ENCODE assay signal across 19 cellular contexts in genomic region chr2:109188924-109189323, GRCh38. TPM values are rescaled to one million over a fixed set of nuclear protein-coding genes. Genes with fewer than 3 reads are reported as not detected.
DNase-seq lines count a peak whose midpoint lies in the region; ATAC-seq, FAIRE-seq and TF ChIP-seq lines count a peak whose summit lies in the region.
"Had no signal": no experiment of that assay in that cellular context is flagged by ENCODE, and none has a peak within 500 bp of the region (broad histone marks: within the 10 kb centered on the region; RNA-seq: fewer than 3 reads in every experiment).

No MANE protein-coding gene starts in this region.

- H3K9ac ChIP-seq in H9 (ENCODE audit: extremely low read depth, insufficient read length, low read length) (no peak overlapping the region), kidney (ENCODE audit: low read length in 2 of 2) (no peak overlapping the region)
- H3K9ac ChIP-seq: GM23248 had no signal

- no peaks in the 10 kb centered on the region for H3K79me2 ChIP-seq in H9 (ENCODE audit: insufficient read depth, low read length)

- FAIRE-seq in kidney (lab: Jason Lieb, UNC), result no peak
- FAIRE-seq: GM12878, GM18507, HepG2 had no signal

- no peak overlapping the region for H2BK15ac ChIP-seq in H9 (ENCODE audit: low read depth, low read length)

- no peaks in the 10 kb centered on the region for H3K36me3 Mint-ChIP-seq in H9 (ENCODE audit: insufficient read depth in 1 of 3, low read depth in 3 of 3)
- no peaks in the 10 kb centered on the region for H3K36me3 Mint-ChIP-seq in brain

- no CpG with 5 or more reads among the region's 4 CpGs for WGBS in H9 (ENCODE audit: extremely low coverage, insufficient read length, low lambda C conversion rate)
- WGBS in sigmoid colon, 2 donors, result 90 to 96% methylated on average over 4 of the region's 4 CpGs

- POLR2A ChIA-PET in A673 (lab: Charles Lee; ENCODE audit: low non-redundant PET), result no interaction called here

- H3K4me3 Mint-ChIP-seq in H9, result no peak overlapping the region
- H3K4me3 Mint-ChIP-seq in brain, result no peak overlapping the region
- H3K4me3 Mint-ChIP-seq: B cell; CD4-positive, alpha-beta T cell had no signal

- TF ChIP-seq CTCF in H9 (conservative IDR thresholded peaks at IDR 0.05) (no peak), brain (conservative IDR thresholded peaks at IDR 0.05) (no peak), kidney (IDR thresholded peaks at IDR 0.05; ENCODE audit: borderline replicate concordance, extremely low read depth, insufficient read depth) (no peak), sigmoid colon (IDR thresholded peaks at IDR 0.05) (no peak), left lung (IDR thresholded peaks at IDR 0.05) (no peak), A673 (conservative IDR thresholded peaks at IDR 0.05; ENCODE audit: low read depth, low read length) (no peak)

- intact Hi-C loops in kidney (cut with DNase I), result no loop called here
- intact Hi-C loops in sigmoid colon (cut with DNase I), result no loop called here
- intact Hi-C loops in left lung (cut with DNase I), result no loop called here
- intact Hi-C loops in A673 (cut with micrococcal nuclease; ENCODE audit: unreplicated experiment), result no loop called here

- no peak for TF ChIP-seq POLR2A in sigmoid colon (IDR thresholded peaks at IDR 0.05)

- no peak overlapping the region for H3K23ac ChIP-seq in H9 (ENCODE audit: insufficient read length, low read depth, low read length)

- H3K27ac ChIP-seq in H9 (ENCODE audit: insufficient read length, low read depth, low read length) (no peak overlapping the region), kidney (ENCODE audit: low read depth in 2 of 2, low read length in 2 of 2) (no peak overlapping the region), sigmoid colon (peak overlapping the region in 2 of 4 donors; percentile 87), left lung (no peak overlapping the region), A673 (ENCODE audit: low read depth, low read length, poor library complexity, severe bottlenecking) (no peak overlapping the region)
- H3K27ac ChIP-seq: GM23248 had no signal

- H4K20me1 ChIP-seq in H9 (ENCODE audit: control insufficient read depth, insufficient read depth, insufficient read length), result peaks cover 3% of the 10 kb centered on the region

- H3K4me1 ChIP-seq in H9 (ENCODE audit: insufficient read depth, low read length) (no peaks in the 10 kb centered on the region), kidney (ENCODE audit: control insufficient read depth in 1 of 2, insufficient read depth in 1 of 2, low read depth in 1 of 2, low read length in 2 of 2) (peaks cover 16 to 22% of the 10 kb centered on the region in 2 donors), sigmoid colon (peaks cover 0 to 61% (median 39%) of the 10 kb centered on the region in 4 donors), left lung (peaks cover 0 to 10% of the 10 kb centered on the region in 2 donors), A673 (ENCODE audit: insufficient read depth, low read length, poor library complexity, severe bottlenecking) (no peaks in the 10 kb centered on the region)
- H3K4me1 ChIP-seq: HAP-1 had no signal

- no peak for ATAC-seq in left lung
- no peak for ATAC-seq in HG03045 (IDR thresholded peaks at IDR 0.05; ENCODE audit: unreplicated experiment)
- no peak for ATAC-seq in HG03139 (IDR thresholded peaks at IDR 0.05; ENCODE audit: unreplicated experiment)
- ATAC-seq: GM12878 had no signal

- no peak overlapping the region for H2BK120ac ChIP-seq in H9 (ENCODE audit: low read depth, low read length, poor library complexity, severe bottlenecking)

- no peak overlapping the region for H2AK5ac ChIP-seq in H9 (ENCODE audit: insufficient read length, low read length)

- CTCF ChIA-PET in A673 (lab: Charles Lee), result no interaction called here

- H3K4me2 ChIP-seq in H9 (ENCODE audit: insufficient read depth, insufficient read length, low read length), result no peak overlapping the region

- DNase-seq in H9 (no peak), kidney (peak; percentile 11), sigmoid colon (peak; percentile 35), left lung (no peak), A673 (ENCODE audit: low spot score) (no peak)
- DNase-seq: C1 segment of cervical spinal cord; Calu3; CD4-positive, alpha-beta T cell; DMS79; GM23248 had no signal

- H3K9me3 ChIP-seq in H9 (ENCODE audit: control insufficient read depth, low read depth, low read length) (no peaks in the 10 kb centered on the region), kidney (ENCODE audit: control insufficient read depth in 1 of 2, low read length in 2 of 2) (no peaks in the 10 kb centered on the region), sigmoid colon (no peaks in the 10 kb centered on the region), left lung (no peaks in the 10 kb centered on the region), A673 (ENCODE audit: low read depth, low read length, poor library complexity, severe bottlenecking) (no peaks in the 10 kb centered on the region)
- H3K9me3 ChIP-seq: HAP-1 had no signal

- no peak overlapping the region for H2AFZ ChIP-seq in H9 (ENCODE audit: low read length)
- H2AFZ ChIP-seq: GM23248 had no signal

- H3K23me2 ChIP-seq in H9 (ENCODE audit: insufficient read length, low read depth, low read length, poor library complexity, severe bottlenecking), result no peaks in the 10 kb centered on the region

- no peaks in the 10 kb centered on the region for H3K9me3 Mint-ChIP-seq in H9
- no peaks in the 10 kb centered on the region for H3K9me3 Mint-ChIP-seq in brain
- H3K9me3 Mint-ChIP-seq: CD4-positive, alpha-beta T cell had no signal

- no peak overlapping the region for H2BK5ac ChIP-seq in H9 (ENCODE audit: insufficient read length, low read length)

- H3K79me1 ChIP-seq in H9 (ENCODE audit: insufficient read depth, low read depth, low read length, poor library complexity, severe bottlenecking), result no peaks in the 10 kb centered on the region

- no TSS peak for BruUV-seq in A673 (replicated peaks; lab: Mats Ljungman, UMichigan)

- no peak overlapping the region for H4K8ac ChIP-seq in H9 (replicated peaks; ENCODE audit: insufficient read length, low read depth, low read length)

- H3K27me3 ChIP-seq in H9 (ENCODE audit: insufficient read depth, low read length) (no peaks in the 10 kb centered on the region), sigmoid colon (no peaks in the 10 kb centered on the region), left lung (no peaks in the 10 kb centered on the region), A673 (replicated peaks; ENCODE audit: insufficient read depth, low read depth, low read length, poor library complexity) (no peaks in the 10 kb centered on the region)

- H3K56ac ChIP-seq in H9 (ENCODE audit: insufficient read length, low read depth, low read length), result no peak overlapping the region

- no peak overlapping the region for H2BK12ac ChIP-seq in H9 (ENCODE audit: insufficient read length, low read depth, low read length)

- no peak overlapping the region for H3K4ac ChIP-seq in H9 (ENCODE audit: low read depth, low read length)

- no peak overlapping the region for H2BK20ac ChIP-seq in H9 (ENCODE audit: low read depth, low read length, poor library complexity, severe bottlenecking)

- no peak overlapping the region for H4K91ac ChIP-seq in H9 (ENCODE audit: insufficient read length, low read depth, low read length)

- TF ChIP-seq EP300 in sigmoid colon (IDR thresholded peaks at IDR 0.05), result no peak

- no peaks in the 10 kb centered on the region; the same call in 1 of the 2 replicates for H3K27me3 Mint-ChIP-seq in H9 (ENCODE audit: low read depth)
- H3K27me3 Mint-ChIP-seq in brain, result no peaks in the 10 kb centered on the region
- H3K27me3 Mint-ChIP-seq: CD4-positive, alpha-beta T cell had no signal

- H3K36me3 ChIP-seq in kidney (ENCODE audit: control insufficient read depth in 1 of 2, insufficient read depth in 2 of 2, low read length in 2 of 2), result no peaks in the 10 kb centered on the region
- H3K36me3 ChIP-seq in sigmoid colon, result no peaks in the 10 kb centered on the region
- no peaks in the 10 kb centered on the region for H3K36me3 ChIP-seq in left lung
- H3K36me3 ChIP-seq in A673 (ENCODE audit: insufficient read depth, low read length, poor library complexity, severe bottlenecking), result no peaks in the 10 kb centered on the region
- H3K36me3 ChIP-seq: HAP-1 had no signal

- no peak overlapping the region for H3T11ph ChIP-seq in H9 (ENCODE audit: low read length)

- H4K5ac ChIP-seq in H9 (ENCODE audit: insufficient read length, low read depth, low read length), result no peak overlapping the region

- H3K27ac Mint-ChIP-seq in H9, result no peak overlapping the region
- H3K27ac Mint-ChIP-seq in brain, result peak overlapping the region in 3 of 5 experiments; percentile 24 to 87 (median 25)
- H3K27ac Mint-ChIP-seq: B cell; CD4-positive, alpha-beta T cell had no signal

- H3K4me1 Mint-ChIP-seq in H9, result peaks cover 0 to 7% of the 10 kb centered on the region in 2 experiments; a peak in 1 of 4 replicates
- H3K4me1 Mint-ChIP-seq in brain, result peaks cover 78% of the 10 kb centered on the region

- H3K18ac ChIP-seq in H9 (ENCODE audit: insufficient read length, low read depth, low read length), result no peak overlapping the region

- H3K4me3 ChIP-seq in kidney (ENCODE audit: low read length in 2 of 2) (peak overlapping the region in 1 of 2 donors; percentile 6), sigmoid colon (no peak overlapping the region), left lung (no peak overlapping the region), A673 (ENCODE audit: low read depth, low read length, poor library complexity, severe bottlenecking) (no peak overlapping the region)
- H3K4me3 ChIP-seq: GM12878, GM23248, HAP-1 had no signal

- peak overlapping the region; percentile 46; the same call in 1 of the 2 replicates for H3K14ac ChIP-seq in H9 (ENCODE audit: insufficient read depth, low read length)

RNA-seq across cellular contexts. Expression of gene SH3RF3, which starts 59.9 kb away (rescaled TPM):
- total RNA-seq in H9 (2021) (0.46 TPM in 2 replicates), kidney (10.7 TPM), sigmoid colon (10 to 100 TPM in 1 of 4 donors, 1 to 10 TPM in 3; 1.6 to 10.0 (median 7.6) TPM), left lung (10 to 100 TPM in 1 of 2 donors, 1 to 10 TPM in 1; 7.6 to 11.1 TPM), A673 (2021) (0.11 and 0.15 TPM in 2 replicates)
- polyA plus RNA-seq in brain (ENCODE audit: insufficient read depth, low read depth, low replicate concordance) (2.3 TPM), kidney (ENCODE audit: insufficient read depth, low read depth, low replicate concordance) (1.7 TPM), sigmoid colon (1 to 10 TPM in 2 of 3 donors, under 1 TPM in 1; 0.69 to 3.4 (median 1.2) TPM)
- total RNA-seq: G401 had no signal
- polyA plus RNA-seq: HepG2 had no signal

Comparison
In these comparisons a context has a peak if more than half of its experiments do, and no peak if none do; other contexts are left out.
1. DNase-seq: peak in kidney (single experiment) and sigmoid colon (single experiment); none in H9 (single experiment), left lung (0 of 2) and A673 (single experiment).
2. H3K27ac Mint-ChIP-seq: peak in brain (3 of 5); none in H9 (0 of 3).